Comparison of ENCODE assay signal across 8 cellular contexts in the genomic region with DNA sequence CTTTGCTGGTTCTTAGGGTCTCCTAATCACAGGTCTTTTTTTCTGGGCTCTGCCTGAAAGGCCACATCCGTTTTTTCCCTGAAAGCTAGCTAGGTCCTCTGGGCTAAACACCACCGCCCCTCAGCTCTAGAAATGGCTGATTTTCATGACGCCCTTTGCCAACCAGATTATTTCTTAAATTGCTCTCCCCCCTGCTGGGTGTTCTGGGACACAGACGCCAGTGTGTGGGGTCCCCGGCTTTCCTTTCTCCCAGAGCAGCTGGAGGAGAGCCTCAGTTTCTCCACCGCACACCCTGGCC. TPM values are rescaled to one million over a fixed set of nuclear protein-coding genes. Genes with fewer than 3 reads are reported as not detected.
A peak's percentile ranks its signal among the peaks of the same experiment; 100 is the strongest.
DNase-seq lines count a peak whose midpoint lies in the region; ATAC-seq and TF ChIP-seq lines count a peak whose summit lies in the region.

No MANE protein-coding gene starts in this region.

- H3K4me1 Mint-ChIP-seq in stimulated activated naive CD8-positive, alpha-beta T cell treated with anti-CD3 and anti-CD28 coated beads, Interleukin-15, Interleukin-2, amounts not matched to agents 100 ng/mL and 50 ng/mL, for 24 hours (ENCODE audit: low read depth), result peaks cover 71% of the 10 kb centered on the region

- peak overlapping the region; percentile 62 for H3K4me3 Mint-ChIP-seq in stimulated activated naive CD8-positive, alpha-beta T cell treated with anti-CD3 and anti-CD28 coated beads, Interleukin-15, Interleukin-2, amounts not matched to agents 100 ng/mL and 50 ng/mL, for 24 hours

- H3K36me3 Mint-ChIP-seq in stimulated activated naive CD8-positive, alpha-beta T cell treated with anti-CD3 and anti-CD28 coated beads, Interleukin-15, Interleukin-2, amounts not matched to agents 100 ng/mL and 50 ng/mL, for 24 hours (ENCODE audit: low read depth), result no peaks in the 10 kb centered on the region

- H3K27ac ChIP-seq in breast epithelium, result peak overlapping the region; percentile 94 to 98

- peaks cover 27 to 50% of the 10 kb centered on the region in 2 donors for H3K4me1 ChIP-seq in breast epithelium

- no peaks in the 10 kb centered on the region for H3K36me3 ChIP-seq in breast epithelium

- H3K4me3 ChIP-seq in breast epithelium, result peak overlapping the region; percentile 64 to 82 (median 69)

- H3K27me3 ChIP-seq in breast epithelium, result no peaks in the 10 kb centered on the region

- H3K9me3 ChIP-seq in breast epithelium, result no peaks in the 10 kb centered on the region

- peak in 2 of 3 donors; percentile 8 to 15 for TF ChIP-seq CTCF in breast epithelium (IDR thresholded peaks at IDR 0.05)

- ATAC-seq in stimulated activated naive CD8-positive, alpha-beta T cell treated with anti-CD3 and anti-CD28 coated beads, Interleukin-15, Interleukin-2, amounts not matched to agents 100 U/mL and 50 U/mL, for 24 hours, result no peak
- ATAC-seq in GM19328 (IDR thresholded peaks at IDR 0.05; ENCODE audit: unreplicated experiment) (no peak), HG03095 (IDR thresholded peaks at IDR 0.05; ENCODE audit: unreplicated experiment) (no peak)

- no peak for DNase-seq in stimulated activated naive CD8-positive, alpha-beta T cell treated with anti-CD3 and anti-CD28 coated beads, Interleukin-15, Interleukin-2, amounts not matched to agents 100 U/mL and 50 U/mL, for 24 hours
- DNase-seq in breast epithelium (ENCODE audit: low spot score in 2 of 2) (no peak), medulla oblongata (ENCODE audit: extremely low spot score) (peak; percentile 54), A172 (ENCODE audit: low spot score) (no peak)
- DNase-seq in activated CD8-positive, alpha-beta memory T cell treated with anti-CD3 and anti-CD28 coated beads, Interleukin-2, amount 50 U/mL, for 4 hours, result no peak

- TF ChIP-seq POLR2A in breast epithelium (IDR thresholded peaks at IDR 0.05), result no peak

- intact Hi-C loops in breast epithelium (cut with DNase I; ENCODE audit: low total_unique reads), result loop anchor here (5.0 kb wide), 1 partner anchor 59 kb away; no protein-coding TSS in a partner anchor

- H3K9me3 Mint-ChIP-seq in stimulated activated naive CD8-positive, alpha-beta T cell treated with anti-CD3 and anti-CD28 coated beads, Interleukin-15, Interleukin-2, amounts not matched to agents 100 ng/mL and 50 ng/mL, for 24 hours, result no peaks in the 10 kb centered on the region

- peak overlapping the region; percentile 70 for H3K27ac Mint-ChIP-seq in stimulated activated naive CD8-positive, alpha-beta T cell treated with anti-CD3 and anti-CD28 coated beads, Interleukin-15, Interleukin-2, amounts not matched to agents 100 ng/mL and 50 ng/mL, for 24 hours

- H3K27me3 Mint-ChIP-seq in stimulated activated naive CD8-positive, alpha-beta T cell treated with anti-CD3 and anti-CD28 coated beads, Interleukin-15, Interleukin-2, amounts not matched to agents 100 ng/mL and 50 ng/mL, for 24 hours, result no peaks in the 10 kb centered on the region

RNA-seq across cellular contexts. Expression of a gene that starts 45.3 kb away (rescaled TPM):
- 10 to 100 TPM in 2 of 3 donors, 1 to 10 TPM in 1; 6.4 to 33.1 (median 13.4) TPM for total RNA-seq in breast epithelium
- total RNA-seq in A172 (2014; rRNA removed; shearing (Covaris generic)), result 15.7 and 17.7 TPM in 2 replicates

RNA-seq across cellular contexts. Expression of a gene that starts 49.6 kb away (rescaled TPM):
- total RNA-seq in breast epithelium, result 100 to 1,000 TPM; 144 to 175 (median 167) TPM
- total RNA-seq in A172 (2014; rRNA removed; shearing (Covaris generic)), result 26.9 and 27.5 TPM in 2 replicates
